ENCODE assay signal across 8 cellular contexts in genomic region chr12:86914716-86915115, GRCh38.
A peak's percentile ranks its signal among the peaks of the same experiment; 100 is the strongest.
DNase-seq lines count a peak whose midpoint lies in the region; ATAC-seq and TF ChIP-seq lines count a peak whose summit lies in the region.

No MANE protein-coding gene starts in this region.

- H3K4me3 ChIP-seq in DND-41 (ENCODE audit: low read depth in 1 of 2, low read length in 2 of 2), result no peak overlapping the region

- peaks cover 0 to 12% (median 0%) of the 10 kb centered on the region in 5 experiments for H3K9me3 Mint-ChIP-seq in brain
- peaks cover 9% of the 10 kb centered on the region for H3K9me3 Mint-ChIP-seq in T-helper 2 cell treated with Interferon-gamma antibody and Interleukin-4, amounts not matched to agents 5 μg/mL and 100 μg/mL, for 36 hours

- H4K20me1 ChIP-seq in DND-41 (ENCODE audit: insufficient read depth, low read length), result no peaks in the 10 kb centered on the region

- no peak overlapping the region for H2AFZ ChIP-seq in DND-41 (ENCODE audit: low read depth, low read length)

- no peaks in the 10 kb centered on the region for H3K9me3 ChIP-seq in DND-41 (ENCODE audit: insufficient read depth, low read length, severe bottlenecking)

- H3K4me2 ChIP-seq in DND-41 (ENCODE audit: insufficient read depth, low read length), result no peak overlapping the region

- no peak overlapping the region for H3K27ac ChIP-seq in DND-41 (ENCODE audit: low read length)

- no peaks in the 10 kb centered on the region for H3K4me1 ChIP-seq in DND-41 (ENCODE audit: insufficient read depth, low read length)

- DNase-seq in DND-41 (no peak), NAMALWA (ENCODE audit: low spot score) (peak; percentile 38), medulla oblongata (ENCODE audit: extremely low spot score) (peak; percentile 32)
- no peak for DNase-seq in T-helper 2 cell treated with Interferon-gamma antibody and Interleukin-4, amounts not matched to agents 5 μg/mL and 100 μg/mL, for 36 hours (ENCODE audit: low spot score)
- no peak for DNase-seq in activated T-cell treated with anti-CD3 and anti-CD28 coated beads, Interleukin-2, amount 50 U/mL, for 48 hours

- no peaks in the 10 kb centered on the region for H3K79me2 ChIP-seq in DND-41 (ENCODE audit: insufficient read depth, low read length)

- no peak overlapping the region for H3K9ac ChIP-seq in DND-41 (ENCODE audit: low read depth, low read length)

- peak; percentile 36 for TF ChIP-seq CTCF in DND-41 (IDR thresholded peaks at IDR 0.05; ENCODE audit: borderline replicate concordance, extremely low read depth, low read length, poor library complexity, severe bottlenecking)
- TF ChIP-seq CTCF in brain (conservative IDR thresholded peaks at IDR 0.05), result peak; percentile 50 to 63

- no peak overlapping the region for H3K27ac Mint-ChIP-seq in brain
- no peak overlapping the region for H3K27ac Mint-ChIP-seq in T-helper 2 cell treated with Interferon-gamma antibody and Interleukin-4, amounts not matched to agents 5 μg/mL and 100 μg/mL, for 36 hours

- H3K27me3 Mint-ChIP-seq in brain, result no peaks in the 10 kb centered on the region
- no peaks in the 10 kb centered on the region for H3K27me3 Mint-ChIP-seq in T-helper 2 cell treated with Interferon-gamma antibody and Interleukin-4, amounts not matched to agents 5 μg/mL and 100 μg/mL, for 36 hours (ENCODE audit: low read depth)

- H3K4me1 Mint-ChIP-seq in brain, result no peaks in the 10 kb centered on the region
- no peaks in the 10 kb centered on the region for H3K4me1 Mint-ChIP-seq in T-helper 2 cell treated with Interferon-gamma antibody and Interleukin-4, amounts not matched to agents 5 μg/mL and 100 μg/mL, for 36 hours (ENCODE audit: low read depth)

- no peak overlapping the region for H3K4me3 Mint-ChIP-seq in brain
- H3K4me3 Mint-ChIP-seq in T-helper 2 cell treated with Interferon-gamma antibody and Interleukin-4, amounts not matched to agents 5 μg/mL and 100 μg/mL, for 36 hours, result no peak overlapping the region

- H3K36me3 Mint-ChIP-seq in brain, result no peaks in the 10 kb centered on the region
- H3K36me3 Mint-ChIP-seq in T-helper 2 cell treated with Interferon-gamma antibody and Interleukin-4, amounts not matched to agents 5 μg/mL and 100 μg/mL, for 36 hours (ENCODE audit: low read depth), result no peaks in the 10 kb centered on the region

- no peak for ATAC-seq in DND-41 (ENCODE audit: insufficient read depth, low read depth)
- ATAC-seq in GM19397 (IDR thresholded peaks at IDR 0.05; ENCODE audit: unreplicated experiment), result no peak
- no peak for ATAC-seq in GM19035 (IDR thresholded peaks at IDR 0.05; ENCODE audit: unreplicated experiment)

- no peaks in the 10 kb centered on the region for H3K36me3 ChIP-seq in DND-41 (ENCODE audit: insufficient read depth, low read length)

- no peaks in the 10 kb centered on the region for H3K27me3 ChIP-seq in DND-41 (ENCODE audit: insufficient read depth, low read length, poor library complexity)

Comparison
In these comparisons a context has a peak if more than half of its experiments do, and no peak if none do; other contexts are left out.
1. DNase-seq: peak in NAMALWA (single experiment) and medulla oblongata (single experiment); none in DND-41 (single experiment), T-helper 2 cell treated with Interferon-gamma antibody and Interleukin-4, amounts not matched to agents 5 μg/mL and 100 μg/mL, for 36 hours (single experiment) and activated T-cell treated with anti-CD3 and anti-CD28 coated beads, Interleukin-2, amount 50 U/mL, for 48 hours (0 of 2).